ENCODE assay signal across 1 cellular context in the genomic region with DNA sequence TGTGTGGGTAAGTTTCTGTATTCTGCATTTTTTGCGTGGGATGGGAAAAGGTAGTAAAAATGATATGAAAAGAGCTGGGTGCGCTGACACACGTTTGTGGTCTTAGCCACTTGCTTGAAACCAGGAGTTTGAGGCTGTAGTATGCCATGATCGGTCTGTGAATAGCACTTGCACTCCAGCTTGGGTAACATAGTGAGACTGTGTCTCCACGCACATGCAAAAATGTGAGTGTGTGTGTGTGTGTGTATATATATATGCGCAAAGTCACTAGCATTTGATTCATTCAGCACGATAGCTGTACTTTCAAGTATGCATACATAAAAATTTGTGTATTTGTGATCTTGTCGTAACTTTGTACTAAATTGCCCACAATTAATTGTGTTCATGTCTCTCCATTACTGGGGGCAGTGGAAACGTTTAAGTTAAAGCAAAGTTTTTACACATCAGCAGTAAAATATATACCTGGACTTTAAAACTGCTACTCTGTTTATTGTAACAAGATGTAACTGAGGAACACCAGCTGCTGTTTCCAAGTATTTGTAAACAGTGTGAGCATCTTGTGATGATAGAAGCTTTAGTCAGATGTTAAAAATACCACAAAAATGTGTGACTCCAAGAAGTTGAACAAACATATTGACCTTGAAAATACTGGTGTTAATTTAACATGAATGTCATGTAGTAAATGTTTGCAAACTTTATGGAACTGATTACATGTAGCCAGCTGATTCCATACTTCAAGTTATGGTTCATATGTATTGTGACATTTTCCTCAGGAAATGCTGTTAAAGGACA.
A peak's percentile ranks its signal among the peaks of the same experiment; 100 is the strongest.
TF ChIP-seq lines count a peak whose summit lies in the region.

No MANE protein-coding gene starts in this region.

TF ChIP-seq in IMR-90, 13 proteins besides CTCF, POLR2A, EP300 and RAD21:
- peak; percentile 35; the same call in 1 of the 2 replicates for TF ChIP-seq MAFK (IDR thresholded peaks at IDR 0.05; ENCODE audit: low read depth, low read length)
- peak; percentile 40; the same call in 1 of the 2 replicates for TF ChIP-seq BHLHE40 (IDR thresholded peaks at IDR 0.05; ENCODE audit: low read depth, low read length)
- TF ChIP-seq RCOR1 (IDR thresholded peaks at IDR 0.05; ENCODE audit: insufficient replicate concordance, low read length), result peak; percentile 23
- peak; percentile 65 for TF ChIP-seq CEBPB (IDR thresholded peaks at IDR 0.05; ENCODE audit: low read depth, low read length)
- TF ChIP-seq SMC3 (IDR thresholded peaks at IDR 0.05; ENCODE audit: low read depth, low read length), result no peak
- TF ChIP-seq FOS (IDR thresholded peaks at IDR 0.05; ENCODE audit: low read depth, low read length), result peak; percentile 72
- TF ChIP-seq, protein P1, sequence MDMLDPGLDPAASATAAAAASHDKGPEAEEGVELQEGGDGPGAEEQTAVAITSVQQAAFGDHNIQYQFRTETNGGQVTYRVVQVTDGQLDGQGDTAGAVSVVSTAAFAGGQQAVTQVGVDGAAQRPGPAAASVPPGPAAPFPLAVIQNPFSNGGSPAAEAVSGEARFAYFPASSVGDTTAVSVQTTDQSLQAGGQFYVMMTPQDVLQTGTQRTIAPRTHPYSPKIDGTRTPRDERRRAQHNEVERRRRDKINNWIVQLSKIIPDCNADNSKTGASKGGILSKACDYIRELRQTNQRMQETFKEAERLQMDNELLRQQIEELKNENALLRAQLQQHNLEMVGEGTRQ (IDR thresholded peaks at IDR 0.05; ENCODE audit: low read depth, low read length), result no peak
TF ChIP-seq in IMR-90: peak in this region for 5.
